ENCODE assay signal across 32 cellular contexts in genomic region chr7:121618182-121618581, GRCh38.
"Had no signal": no experiment of that assay in that cellular context is flagged by ENCODE, and none has a peak within 500 bp of the region (broad histone marks: within the 10 kb centered on the region; RNA-seq: fewer than 3 reads in every experiment).

No MANE protein-coding gene starts in this region.

- H2AFZ ChIP-seq: parathyroid adenoma had no signal

- H3K27ac ChIP-seq: neutrophil, parathyroid adenoma, psoas muscle, skin epidermis, spleen, suprapubic skin, testis, tibial artery, transverse colon, upper lobe of right lung, uterus had no signal

- DNase-seq: naive thymus-derived CD8-positive, alpha-beta T cell; nephron progenitor cell; nucleus accumbens; posterior cingulate gyrus; psoas muscle; right cardiac atrium; spleen; stimulated activated CD4-positive, alpha-beta T cell treated with anti-CD3 and anti-CD28 coated beads, Interleukin-12 subunit alpha, Interleukin-12 subunit beta, amount 100 ng/mL, for 4 hours; stimulated activated CD4-positive, alpha-beta T cell treated with anti-CD3 and anti-CD28 coated beads, Interleukin-1b, Interleukin-23, amount 100 ng/mL, for 48 hours; stimulated activated CD4-positive, alpha-beta T cell treated with anti-CD3 and anti-CD28 coated beads, Interleukin-4, amount 100 ng/mL, for 1 hour; stimulated activated CD4-positive, alpha-beta T cell treated with anti-CD3 and anti-CD28 coated beads, Interleukin-4, amount 100 ng/mL, for 4 hours; stimulated activated CD8-positive, alpha-beta memory T cell treated with anti-CD3 and anti-CD28 coated beads, Interleukin-4, amount 100 ng/mL, for 48 hours; stimulated activated naive CD4-positive, alpha-beta T cell; stimulated activated naive CD8-positive, alpha-beta T cell treated with anti-CD3 and anti-CD28 coated beads, Interleukin-15, amount 100 ng/mL, for 72 hours; stimulated activated naive CD8-positive, alpha-beta T cell treated with anti-CD3 and anti-CD28 coated beads, Interleukin-15, Interleukin-2, amounts not matched to agents 100 U/mL and 50 U/mL, for 24 hours; substantia nigra; testis; tibial artery; transverse colon; upper lobe of right lung; uterus had no signal

- H3K27me3 Mint-ChIP-seq: progenitor cell of endocrine pancreas; stimulated activated naive CD8-positive, alpha-beta T cell treated with anti-CD3 and anti-CD28 coated beads, Interleukin-15, amount 100 ng/mL, for 72 hours; type B pancreatic cell had no signal

- H3K9me3 Mint-ChIP-seq: type B pancreatic cell had no signal

- H3K9me3 ChIP-seq: neutrophil, psoas muscle, suprapubic skin, testis, tibial artery, transverse colon, upper lobe of right lung, uterus had no signal

- H3K27me3 ChIP-seq: neutrophil, spleen, suprapubic skin, testis, tibial artery, transverse colon, upper lobe of right lung, uterus had no signal

- H3K4me1 Mint-ChIP-seq: naive thymus-derived CD8-positive, alpha-beta T cell; nephron progenitor cell; stimulated activated memory B cell treated with anti-CD40 and anti-IgM and Interleukin-4, amounts not matched to agents 10 μg/mL and 1 μg/mL and 100 μg/mL, for 72 hours; stimulated activated naive CD8-positive, alpha-beta T cell treated with anti-CD3 and anti-CD28 coated beads, Interleukin-15, amount 100 ng/mL, for 72 hours had no signal

- H3K4me1 ChIP-seq: parathyroid adenoma, psoas muscle, spleen, suprapubic skin, testis, tibial artery, transverse colon, upper lobe of right lung, uterus had no signal

- H3K79me2 ChIP-seq: parathyroid adenoma had no signal

- H3K36me3 ChIP-seq: neutrophil, spleen, suprapubic skin, tibial artery, transverse colon, upper lobe of right lung, uterus had no signal

- H3K36me3 Mint-ChIP-seq: naive thymus-derived CD8-positive, alpha-beta T cell; natural killer cell treated with Interleukin-12 subunit alpha and Interleukin-12 subunit beta and Interleukin-15 and Interleukin-18, amount 100 ng/mL, for 72 hours; type B pancreatic cell had no signal

- H3K4me2 ChIP-seq: smooth muscle cell had no signal

- H3K27ac Mint-ChIP-seq: naive thymus-derived CD8-positive, alpha-beta T cell; natural killer cell treated with Interleukin-12 subunit alpha and Interleukin-12 subunit beta and Interleukin-15 and Interleukin-18, amount 100 ng/mL, for 72 hours; nephron progenitor cell; progenitor cell of endocrine pancreas; stimulated activated memory B cell treated with anti-CD40 and anti-IgM and Interleukin-4, amounts not matched to agents 10 μg/mL and 1 μg/mL and 100 μg/mL, for 72 hours; type B pancreatic cell had no signal

- H3K9ac ChIP-seq: parathyroid adenoma had no signal

- H3K4me3 Mint-ChIP-seq: naive thymus-derived CD8-positive, alpha-beta T cell; natural killer cell treated with Interleukin-12 subunit alpha and Interleukin-12 subunit beta and Interleukin-15 and Interleukin-18, amount 100 ng/mL, for 72 hours; nephron progenitor cell; neural crest cell; stimulated activated memory B cell treated with anti-CD40 and anti-IgM and Interleukin-4, amounts not matched to agents 10 μg/mL and 1 μg/mL and 100 μg/mL, for 72 hours; stimulated activated naive CD8-positive, alpha-beta T cell treated with anti-CD3 and anti-CD28 coated beads, Interleukin-15, amount 100 ng/mL, for 72 hours; type B pancreatic cell had no signal

- H3K4me3 ChIP-seq: psoas muscle, skin epidermis, smooth muscle cell, spleen, suprapubic skin, testis, tibial artery, transverse colon, upper lobe of right lung, uterus had no signal

- ATAC-seq: naive thymus-derived CD8-positive, alpha-beta T cell; natural killer cell treated with Interleukin-12 subunit alpha and Interleukin-12 subunit beta and Interleukin-15 and Interleukin-18, amount 100 ng/mL, for 72 hours; psoas muscle; right cardiac atrium; sciatic nerve; stimulated activated memory B cell treated with anti-CD40 and anti-IgM and Interleukin-4, amounts not matched to agents 10 μg/mL and 1 μg/mL and 100 μg/mL, for 72 hours; stimulated activated naive CD8-positive, alpha-beta T cell treated with anti-CD3 and anti-CD28 coated beads, Interleukin-15, amount 100 ng/mL, for 72 hours; stimulated activated naive CD8-positive, alpha-beta T cell treated with anti-CD3 and anti-CD28 coated beads, Interleukin-15, Interleukin-2, amounts not matched to agents 100 U/mL and 50 U/mL, for 24 hours; upper lobe of right lung had no signal
